18 cellular contexts compared by ENCODE assay signal in the genomic region with DNA sequence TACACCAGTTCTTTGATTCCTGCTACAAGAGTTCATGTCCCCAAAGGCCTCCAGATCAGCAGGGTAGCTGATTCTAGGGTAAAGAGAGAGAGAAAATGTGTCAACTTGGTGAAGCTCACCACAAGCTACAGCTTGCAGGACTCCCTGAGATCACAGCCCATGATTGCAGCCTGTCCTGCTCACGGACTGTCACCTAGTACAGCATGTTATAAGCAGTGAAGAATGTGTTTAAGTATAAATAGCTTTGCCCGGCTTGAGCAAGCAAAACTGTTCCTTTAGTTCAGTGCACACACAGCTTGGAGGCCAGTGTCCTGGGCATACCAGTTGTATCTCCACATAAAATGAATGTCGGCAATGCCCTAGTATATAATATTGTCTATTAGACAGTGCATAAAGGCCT.
DNase-seq lines count a peak whose midpoint lies in the region; ATAC-seq, FAIRE-seq and TF ChIP-seq lines count a peak whose summit lies in the region.
"Had no signal": no experiment of that assay in that cellular context is flagged by ENCODE, and none has a peak within 500 bp of the region (broad histone marks: within the 10 kb centered on the region; RNA-seq: fewer than 3 reads in every experiment).

No MANE protein-coding gene starts in this region.

- DNase-seq in Right ventricle myocardium superior, result no peak
- no peak for DNase-seq in right atrium auricular region (ENCODE audit: low spot score)
- DNase-seq in epithelial cell of esophagus (ENCODE audit: low read depth), result peak; percentile 39
- DNase-seq in left kidney (ENCODE audit: low read depth, low spot score), result peak; percentile 5
- peak; percentile 26 to 29 for DNase-seq in thyroid gland
- no peak for DNase-seq in NCI-H1105 (lab: John Stamatoyannopoulos, UW)
- DNase-seq in GM12892 (ENCODE audit: insufficient read length), result no peak
- no peak for DNase-seq in NCI-H2029 treated with DMSO at 0.1 percent for 48 hours (lab: John Stamatoyannopoulos, UW)
- DNase-seq: activated CD4-positive, alpha-beta T cell treated with anti-CD3 and anti-CD28 coated beads for 1 hour; activated gamma-delta T cell treated with Interleukin-2 at 50 U/mL for 16 hours; HCEC 1CT; natural killer cell; NCI-H2029; NCI-H524 treated with DMSO at 0.1 percent for 48 hours; stimulated activated CD4-positive, alpha-beta T cell treated with anti-CD3 and anti-CD28 coated beads, Interleukin-2, amount 100 ng/mL, for 48 hours; T-helper 9 cell had no signal

- H3K4me1 ChIP-seq in right atrium auricular region, result no peaks in the 10 kb centered on the region
- H3K4me1 ChIP-seq in thyroid gland, result peaks cover 0 to 4% of the 10 kb centered on the region in 2 donors
- H3K4me1 ChIP-seq: vagina had no signal

- no peaks in the 10 kb centered on the region for H3K9me3 ChIP-seq in right atrium auricular region
- no peaks in the 10 kb centered on the region for H3K9me3 ChIP-seq in thyroid gland
- H3K9me3 ChIP-seq: vagina had no signal

- H3K4me3 ChIP-seq in right atrium auricular region, result no peak overlapping the region
- H3K4me3 ChIP-seq in epithelial cell of esophagus (ENCODE audit: low read length), result no peak overlapping the region
- no peak overlapping the region for H3K4me3 ChIP-seq in thyroid gland (replicated peaks in 1 of 3)
- H3K4me3 ChIP-seq: coronary artery, vagina had no signal

- no peak for TF ChIP-seq POLR2A in thyroid gland (IDR thresholded peaks at IDR 0.05)
- TF ChIP-seq POLR2A in GM12892 (IDR thresholded peaks at IDR 0.05; ENCODE audit: low read depth, low read length), result no peak

- intact Hi-C loops in Right ventricle myocardium superior (cut with DNase I) (no loop called here), thyroid gland (cut with DNase I) (no loop called here)

- ATAC-seq in Right ventricle myocardium superior (ENCODE audit: poor library complexity), result peak; percentile 94
- ATAC-seq: natural killer cell had no signal

- no peaks in the 10 kb centered on the region for H3K27me3 ChIP-seq in right atrium auricular region
- H3K27me3 ChIP-seq in thyroid gland, result no peaks in the 10 kb centered on the region
- H3K27me3 ChIP-seq: vagina had no signal

- TF ChIP-seq CTCF in right atrium auricular region (IDR thresholded peaks at IDR 0.05) (no peak), epithelial cell of esophagus (IDR thresholded peaks at IDR 0.05; ENCODE audit: insufficient read depth, low read depth, low read length, missing control alignments) (no peak), thyroid gland (IDR thresholded peaks at IDR 0.05) (no peak)

- H3K36me3 ChIP-seq in right atrium auricular region, result no peaks in the 10 kb centered on the region
- no peaks in the 10 kb centered on the region for H3K36me3 ChIP-seq in thyroid gland
- H3K36me3 ChIP-seq: vagina had no signal

- WGBS in thyroid gland, 2 donors, result 45 to 59% methylated on average over 3 of the region's 3 CpGs

- no peak overlapping the region for H3K27ac ChIP-seq in right atrium auricular region
- H3K27ac ChIP-seq in thyroid gland, result no peak overlapping the region
- H3K27ac ChIP-seq: coronary artery, vagina had no signal

- FAIRE-seq in GM12892 (lab: Jason Lieb, UNC), result no peak

Comparison
In these comparisons a context has a peak if more than half of its experiments do, and no peak if none do; other contexts are left out.
1. DNase-seq: peak in epithelial cell of esophagus (single experiment), left kidney (single experiment) and thyroid gland (2 of 2); none in Right ventricle myocardium superior (single experiment), right atrium auricular region (single experiment), NCI-H1105 (single experiment), GM12892 (single experiment) and NCI-H2029 treated with DMSO at 0.1 percent for 48 hours (single experiment).